In genomic region chr10:62234284-62234605, GRCh38 we compare ENCODE assay signal across 19 cellular contexts. TPM values are rescaled to one million over a fixed set of nuclear protein-coding genes. Genes with fewer than 3 reads are reported as not detected.
DNase-seq lines count a peak whose midpoint lies in the region; ATAC-seq and TF ChIP-seq lines count a peak whose summit lies in the region.
"Had no signal": no experiment of that assay in that cellular context is flagged by ENCODE, and none has a peak within 500 bp of the region (broad histone marks: within the 10 kb centered on the region; RNA-seq: fewer than 3 reads in every experiment).

No MANE protein-coding gene starts in this region.

- peak overlapping the region; percentile 40 for H2BK12ac ChIP-seq in trophoblast cell (ENCODE audit: low read length)

- H3K27me3 ChIP-seq in PC-3 (ENCODE audit: low read length) (no peaks in the 10 kb centered on the region), trophoblast cell (ENCODE audit: insufficient read depth, low read length) (no peaks in the 10 kb centered on the region)
- H3K27me3 ChIP-seq: Peyer's patch had no signal

- peak overlapping the region; percentile 37 for H4K91ac ChIP-seq in trophoblast cell (ENCODE audit: low read depth, low read length)

- H3K4me2 ChIP-seq in PC-3 (ENCODE audit: low read length) (peak overlapping the region; percentile 29), trophoblast cell (ENCODE audit: low read length) (no peak overlapping the region)

- no CpG with 5 or more reads among the region's 1 CpG for WGBS in trophoblast cell (ENCODE audit: extremely low coverage, insufficient coverage, insufficient read length)

- H3K27ac Mint-ChIP-seq in activated CD8-positive, alpha-beta T cell treated with anti-CD3 and anti-CD28 coated beads for 36 hours: no peak overlapping the region
- no peak overlapping the region for H3K27ac Mint-ChIP-seq in activated CD8-positive, alpha-beta T cell treated with anti-CD3 and anti-CD28 coated beads, Interleukin-2, amount 10 ng/mL, durations not matched to agents 7 days and 5 days
- H3K27ac Mint-ChIP-seq in central memory CD8-positive, alpha-beta T cell (ENCODE audit: low read depth): peak overlapping the region; percentile 35
- H3K27ac Mint-ChIP-seq: natural killer cell had no signal

- H3K4ac ChIP-seq in trophoblast cell (ENCODE audit: low read depth, low read length): no peak overlapping the region

- no peaks in the 10 kb centered on the region for H3K9me3 Mint-ChIP-seq in activated CD8-positive, alpha-beta T cell treated with anti-CD3 and anti-CD28 coated beads for 36 hours
- H3K9me3 Mint-ChIP-seq in activated CD8-positive, alpha-beta T cell treated with anti-CD3 and anti-CD28 coated beads, Interleukin-2, amount 10 ng/mL, durations not matched to agents 7 days and 5 days (ENCODE audit: insufficient read depth): no peaks in the 10 kb centered on the region
- no peaks in the 10 kb centered on the region for H3K9me3 Mint-ChIP-seq in central memory CD8-positive, alpha-beta T cell
- H3K9me3 Mint-ChIP-seq: natural killer cell had no signal

- H3K18ac ChIP-seq in trophoblast cell (ENCODE audit: low read length): peak overlapping the region; percentile 53

- H4K12ac ChIP-seq in trophoblast cell (ENCODE audit: low read depth, low read length): no peak overlapping the region

- intact Hi-C loops in activated CD8-positive, alpha-beta T cell treated with anti-CD3 and anti-CD28 coated beads for 36 hours (cut with micrococcal nuclease): no loop called here
- intact Hi-C loops in PC-3 (cut with micrococcal nuclease): loop anchor here (10.0 kb wide), 1 partner anchor 609 kb away; no protein-coding TSS in a partner anchor

- H3K9me2 ChIP-seq in PC-3 (replicated peaks; ENCODE audit: low read length): no peaks in the 10 kb centered on the region

- H3K27ac ChIP-seq in PC-3 (ENCODE audit: low read length): peak overlapping the region; percentile 1; the same call in 1 of the 2 replicates
- H3K27ac ChIP-seq in trophoblast cell (ENCODE audit: low read depth, low read length): no peak overlapping the region
- H3K27ac ChIP-seq: Peyer's patch, psoas muscle had no signal

- H3F3A ChIP-seq in PC-3 (ENCODE audit: low read length, unreplicated experiment): peaks cover 33% of the 10 kb centered on the region

- peak overlapping the region; percentile 16 for H3K4me3 Mint-ChIP-seq in activated CD8-positive, alpha-beta T cell treated with anti-CD3 and anti-CD28 coated beads for 36 hours
- no peak overlapping the region for H3K4me3 Mint-ChIP-seq in activated CD8-positive, alpha-beta T cell treated with anti-CD3 and anti-CD28 coated beads, Interleukin-2, amount 10 ng/mL, durations not matched to agents 7 days and 5 days
- H3K4me3 Mint-ChIP-seq in central memory CD8-positive, alpha-beta T cell: no peak overlapping the region
- H3K4me3 Mint-ChIP-seq: natural killer cell had no signal

- H3K27me3 Mint-ChIP-seq in activated CD8-positive, alpha-beta T cell treated with anti-CD3 and anti-CD28 coated beads for 36 hours: no peaks in the 10 kb centered on the region
- no peaks in the 10 kb centered on the region for H3K27me3 Mint-ChIP-seq in activated CD8-positive, alpha-beta T cell treated with anti-CD3 and anti-CD28 coated beads, Interleukin-2, amount 10 ng/mL, durations not matched to agents 7 days and 5 days (ENCODE audit: low read depth)
- no peaks in the 10 kb centered on the region for H3K27me3 Mint-ChIP-seq in central memory CD8-positive, alpha-beta T cell

- no peaks in the 10 kb centered on the region for H3K79me2 ChIP-seq in PC-3 (ENCODE audit: low read length)
- no peaks in the 10 kb centered on the region for H3K79me2 ChIP-seq in trophoblast cell (ENCODE audit: control insufficient read depth, insufficient read depth, low read length, poor library complexity)

- no peak overlapping the region for H2BK5ac ChIP-seq in trophoblast cell (ENCODE audit: low read depth, low read length, poor library complexity)

- peak overlapping the region; percentile 11 for H4K8ac ChIP-seq in trophoblast cell (ENCODE audit: low read depth, low read length)

- H4K20me1 ChIP-seq in PC-3 (ENCODE audit: low read length): no peaks in the 10 kb centered on the region

- H3K36me3 ChIP-seq in PC-3 (ENCODE audit: low read depth, low read length) (peaks cover 9% of the 10 kb centered on the region; the same call in 1 of the 2 replicates), trophoblast cell (ENCODE audit: control insufficient read depth in 1 of 2, insufficient read depth in 2 of 2, low read length in 2 of 2) (no peaks in the 10 kb centered on the region)
- H3K36me3 ChIP-seq: Peyer's patch had no signal

- H3K9me3 ChIP-seq in PC-3 (ENCODE audit: low read length) (no peaks in the 10 kb centered on the region), trophoblast cell (ENCODE audit: insufficient read depth, low read depth, low read length) (no peaks in the 10 kb centered on the region)
- H3K9me3 ChIP-seq: Peyer's patch, psoas muscle had no signal

- POLR2A ChIA-PET in activated CD8-positive, alpha-beta T cell treated with anti-CD3 and anti-CD28 coated beads for 36 hours (lab: Charles Lee): no interaction called here
- POLR2A ChIA-PET in activated CD8-positive, alpha-beta T cell treated with anti-CD3 and anti-CD28 coated beads, Interleukin-2, amount 10 ng/mL, durations not matched to agents 7 days and 5 days (lab: Charles Lee): no interaction called here
- POLR2A ChIA-PET in PC-3 (lab: Charles Lee; ENCODE audit: unreplicated experiment): no interaction called here

- H3K4me1 ChIP-seq in PC-3 (ENCODE audit: insufficient read depth, low read length) (peaks cover 83% of the 10 kb centered on the region), trophoblast cell (ENCODE audit: control insufficient read depth in 1 of 2, insufficient read depth in 2 of 2, low read length in 2 of 2) (peaks cover 2 to 3% of the 10 kb centered on the region in 2 experiments)
- H3K4me1 ChIP-seq: Peyer's patch, psoas muscle had no signal

- no peak overlapping the region for H3K23ac ChIP-seq in trophoblast cell (ENCODE audit: low read length)

- ATAC-seq in activated CD8-positive, alpha-beta T cell treated with anti-CD3 and anti-CD28 coated beads for 36 hours: no peak
- ATAC-seq in activated CD8-positive, alpha-beta T cell treated with anti-CD3 and anti-CD28 coated beads, Interleukin-2, amount 10 ng/mL, durations not matched to agents 7 days and 5 days: no peak
- ATAC-seq in PC-3 (no peak), HG03354 (IDR thresholded peaks at IDR 0.05; ENCODE audit: poor library complexity, severe bottlenecking, unreplicated experiment) (no peak), GM21360 (IDR thresholded peaks at IDR 0.05; ENCODE audit: unreplicated experiment) (no peak), HG02763 (IDR thresholded peaks at IDR 0.05; ENCODE audit: unreplicated experiment) (no peak)
- ATAC-seq in central memory CD8-positive, alpha-beta T cell (replicated peaks; ENCODE audit: extremely low read depth, poor library complexity, severe bottlenecking): no peak
- ATAC-seq: natural killer cell; psoas muscle; stimulated activated naive CD8-positive, alpha-beta T cell treated with anti-CD3 and anti-CD28 coated beads, Interleukin-15, Interleukin-2, amounts not matched to agents 100 U/mL and 50 U/mL, for 24 hours had no signal

- no peak overlapping the region for H3K9ac ChIP-seq in PC-3 (ENCODE audit: low read length)
- H3K9ac ChIP-seq in trophoblast cell (ENCODE audit: low read length): no peak overlapping the region

- peaks cover 21% of the 10 kb centered on the region for H3K4me1 Mint-ChIP-seq in activated CD8-positive, alpha-beta T cell treated with anti-CD3 and anti-CD28 coated beads for 36 hours (ENCODE audit: low read depth)
- H3K4me1 Mint-ChIP-seq in activated CD8-positive, alpha-beta T cell treated with anti-CD3 and anti-CD28 coated beads, Interleukin-2, amount 10 ng/mL, durations not matched to agents 7 days and 5 days (ENCODE audit: low read depth): peaks cover 19% of the 10 kb centered on the region
- H3K4me1 Mint-ChIP-seq in central memory CD8-positive, alpha-beta T cell: no peaks in the 10 kb centered on the region
- H3K4me1 Mint-ChIP-seq: natural killer cell had no signal

- H2AFZ ChIP-seq in PC-3 (ENCODE audit: low read length): 0 out of 2 replicates have a peak overlapping the region, but pooled peaks have one; percentile 5
- H2AFZ ChIP-seq in trophoblast cell (ENCODE audit: insufficient read depth, low read length, poor library complexity): no peak overlapping the region

- CTCF ChIA-PET in activated CD8-positive, alpha-beta T cell treated with anti-CD3 and anti-CD28 coated beads for 36 hours (lab: Charles Lee): interaction anchor here (0.7 to 1.4 kb wide), 4 partner anchors 9 to 196 kb away, joined by 3 to 4 read pairs (median 4); no protein-coding TSS in a partner anchor
- CTCF ChIA-PET in activated CD8-positive, alpha-beta T cell treated with anti-CD3 and anti-CD28 coated beads, Interleukin-2, amount 10 ng/mL, durations not matched to agents 7 days and 5 days (lab: Charles Lee): no interaction called here
- CTCF ChIA-PET in PC-3 (lab: Charles Lee): interaction anchor here (0.6 kb wide), 1 partner anchor 352 kb away, joined by 4 read pairs; no protein-coding TSS in a partner anchor

- no peak for TF ChIP-seq CTCF in activated CD8-positive, alpha-beta T cell treated with anti-CD3 and anti-CD28 coated beads for 36 hours (IDR thresholded peaks at IDR 0.05)
- no peak for TF ChIP-seq CTCF in PC-3 (conservative IDR thresholded peaks at IDR 0.05; ENCODE audit: low read depth, low read length)

- peaks cover 2% of the 10 kb centered on the region for H3K79me1 ChIP-seq in trophoblast cell (ENCODE audit: low read length)

- no peak overlapping the region for H2AK5ac ChIP-seq in trophoblast cell (ENCODE audit: low read length)

- peak overlapping the region; percentile 85 for H3K14ac ChIP-seq in trophoblast cell (ENCODE audit: low read length)

- H3K4me3 ChIP-seq in PC-3 (ENCODE audit: low read length) (no peak overlapping the region), trophoblast cell (ENCODE audit: low read depth, low read length) (no peak overlapping the region)
- H3K4me3 ChIP-seq: Peyer's patch, psoas muscle had no signal

- H2BK120ac ChIP-seq in trophoblast cell (ENCODE audit: insufficient read depth, low read length, poor library complexity): peak overlapping the region; percentile 51

- no TSS peak for BruUV-seq in PC-3 (replicated peaks; lab: Mats Ljungman, UMichigan)

- DNase-seq in activated CD8-positive, alpha-beta T cell treated with anti-CD3 and anti-CD28 coated beads for 36 hours: no peak
- DNase-seq in activated CD8-positive, alpha-beta T cell treated with anti-CD3 and anti-CD28 coated beads, Interleukin-2, amount 10 ng/mL, durations not matched to agents 7 days and 5 days: no peak
- no peak for DNase-seq in PC-3
- DNase-seq in central memory CD8-positive, alpha-beta T cell (ENCODE audit: low spot score in 2 of 2): no peak
- DNase-seq in trophoblast cell: no peak
- DNase-seq: aorta; COR-L47; Karpas-422; natural killer cell; NCI-H1105 treated with DMSO at 0.1 percent for 48 hours; NCI-H2171; Peyer's patch; psoas muscle; stimulated activated CD4-positive, alpha-beta T cell treated with anti-CD3 and anti-CD28 coated beads, Interleukin-12 subunit alpha, Interleukin-12 subunit beta, amount 100 ng/mL, for 4 hours; stimulated activated naive CD8-positive, alpha-beta T cell treated with anti-CD3 and anti-CD28 coated beads, Interleukin-15, Interleukin-2, amounts not matched to agents 100 U/mL and 50 U/mL, for 24 hours; SW 1271 had no signal

- peaks cover 2% of the 10 kb centered on the region for H3K36me3 Mint-ChIP-seq in activated CD8-positive, alpha-beta T cell treated with anti-CD3 and anti-CD28 coated beads for 36 hours (ENCODE audit: low read depth)
- H3K36me3 Mint-ChIP-seq in activated CD8-positive, alpha-beta T cell treated with anti-CD3 and anti-CD28 coated beads, Interleukin-2, amount 10 ng/mL, durations not matched to agents 7 days and 5 days (ENCODE audit: low read depth): peaks cover 17% of the 10 kb centered on the region
- no peaks in the 10 kb centered on the region for H3K36me3 Mint-ChIP-seq in central memory CD8-positive, alpha-beta T cell (ENCODE audit: insufficient read depth)
- H3K36me3 Mint-ChIP-seq: natural killer cell had no signal

RNA-seq across cellular contexts. Expression of gene RTKN2, which starts 34.4 kb away (rescaled TPM):
- 1 to 10 TPM; 1.1 to 1.4 TPM for total RNA-seq in activated CD8-positive, alpha-beta T cell treated with anti-CD3 and anti-CD28 coated beads for 36 hours
- total RNA-seq in activated CD8-positive, alpha-beta T cell treated with anti-CD3 and anti-CD28 coated beads, Interleukin-2, amount 10 ng/mL, durations not matched to agents 7 days and 5 days: 1 to 10 TPM; 2.2 to 2.6 TPM
- 24.8 and 26.6 TPM in 2 replicates for total RNA-seq in PC-3 (2014; rRNA removed)
- 6.1 and 6.4 TPM in 2 replicates for polyA plus RNA-seq in trophoblast cell (2013)
